17 cellular contexts compared by ENCODE assay signal in the genomic region with DNA sequence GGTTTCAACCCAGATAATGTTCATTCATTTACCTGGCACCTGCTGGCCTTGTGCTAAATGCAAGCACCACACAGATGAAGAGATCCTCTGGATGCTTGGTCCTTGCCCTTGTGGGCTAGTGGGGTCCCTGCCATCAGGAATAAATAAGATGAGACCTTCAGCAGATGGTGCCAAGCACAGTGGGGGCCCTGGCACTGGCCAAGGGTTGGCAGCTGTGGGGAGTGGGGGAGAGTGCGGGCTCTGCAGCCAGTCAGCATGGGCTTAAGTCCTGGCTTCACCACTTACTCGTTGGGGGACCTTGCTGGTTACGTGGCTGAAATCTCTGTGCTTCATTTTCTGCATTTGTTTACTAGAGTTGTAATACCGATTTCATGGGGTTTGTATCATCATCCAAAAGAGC. TPM values are rescaled to one million over a fixed set of nuclear protein-coding genes. Genes with fewer than 3 reads are reported as not detected.
DNase-seq lines count a peak whose midpoint lies in the region; ATAC-seq, FAIRE-seq and TF ChIP-seq lines count a peak whose summit lies in the region.
"Had no signal": no experiment of that assay in that cellular context is flagged by ENCODE, and none has a peak within 500 bp of the region (broad histone marks: within the 10 kb centered on the region; RNA-seq: fewer than 3 reads in every experiment).

No MANE protein-coding gene starts in this region.

- H3K4me2 ChIP-seq in GM12878 (ENCODE audit: control insufficient read depth, insufficient read depth), result no peak overlapping the region

- no peak for TF ChIP-seq EP300 in GM12878 (IDR thresholded peaks at IDR 0.05; ENCODE audit: borderline replicate concordance in 1 of 2, control insufficient read depth in 1 of 2, low read depth in 2 of 2, low read length in 2 of 2)

- no TSS peak for BruUV-seq in GM12878 (replicated peaks; lab: Mats Ljungman, UMichigan)

- H3K36me3 ChIP-seq in HUES48 (ENCODE audit: control insufficient read depth, insufficient read depth, low read length) (peaks cover 87% of the 10 kb centered on the region), GM12878 (ENCODE audit: control insufficient read depth in 2 of 2, insufficient read depth in 2 of 2, low read length in 1 of 2) (peaks cover 19 to 50% of the 10 kb centered on the region in 2 experiments)

- 0 out of 2 replicates have a peak, but pooled peaks have one; percentile 30 for TF ChIP-seq POLR2A in GM12878 (IDR thresholded peaks at IDR 0.05; ENCODE audit: low read depth, low read length)

- intact Hi-C loops in GM12878 (cut with micrococcal nuclease; ENCODE audit: unreplicated experiment), result loop anchor here (1.0 kb wide), 1 partner anchor 8 kb away; no protein-coding TSS in a partner anchor

- WGBS in GM12878 (ENCODE audit: insufficient coverage, insufficient replicate concordance, low lambda C conversion rate, missing lambda C conversion rate), result 96% methylated on average over 4 of the region's 4 CpGs

- CTCF ChIA-PET in GM12878 (lab: Yijun Ruan, JAX), result no interaction called here

- H3K9ac ChIP-seq in HUES48 (ENCODE audit: low read depth, low read length) (no peak overlapping the region), GM12878 (ENCODE audit: control insufficient read depth, insufficient read depth, low read length) (no peak overlapping the region)

- RAD21 ChIA-PET in GM12878 (lab: Charles Lee; ENCODE audit: unreplicated experiment), result no interaction called here

- H3K79me2 ChIP-seq in GM12878 (ENCODE audit: control insufficient read depth, insufficient read depth, low read length), result peaks cover 24% of the 10 kb centered on the region

- no peak for ATAC-seq in GM12878
- ATAC-seq: K562 had no signal

- H3K27ac ChIP-seq in HUES48 (ENCODE audit: low read depth, low read length) (peak overlapping the region; percentile 73), GM12878 (ENCODE audit: control insufficient read depth, insufficient read depth) (no peak overlapping the region), layer of hippocampus (ENCODE audit: low read depth, low read length) (peak overlapping the region; percentile 15)
- H3K27ac ChIP-seq: 22Rv1, SJSA1 had no signal

- SMC1A ChIA-PET in GM12878 (lab: Charles Lee; ENCODE audit: uncharacterized antibody, unreplicated experiment), result interaction anchor here (1.1 to 1.4 kb wide), 2 partner anchors 11 kb away, joined by 3 to 4 read pairs; no protein-coding TSS in a partner anchor

- H2AFZ ChIP-seq in GM12878 (ENCODE audit: control insufficient read depth, low read depth, low read length), result no peak overlapping the region

- H3K9me3 ChIP-seq in HUES48 (ENCODE audit: control insufficient read depth, insufficient read depth, low read length), result no peaks in the 10 kb centered on the region
- no peaks in the 10 kb centered on the region for H3K9me3 ChIP-seq in GM12878 (replicated peaks; ENCODE audit: control insufficient read depth, insufficient read depth, low read length)
- H3K9me3 ChIP-seq: BE2C, SJSA1 had no signal

- H4K20me1 ChIP-seq in GM12878 (ENCODE audit: control insufficient read depth, insufficient read depth), result no peaks in the 10 kb centered on the region

- H3K4me1 ChIP-seq in HUES48 (ENCODE audit: control insufficient read depth, insufficient read depth, low read length) (peaks cover 10% of the 10 kb centered on the region; the same call in 1 of the 2 replicates), GM12878 (ENCODE audit: control insufficient read depth, insufficient read depth, low read length) (no peaks in the 10 kb centered on the region)
- H3K4me1 ChIP-seq: BE2C, SJSA1 had no signal

- DNase-seq in DMS 273 (lab: John Stamatoyannopoulos, UW; ENCODE audit: unreplicated experiment) (peak; percentile 37), DMS 273 treated with DMSO at 0.1 percent for 48 hours (lab: John Stamatoyannopoulos, UW) (no peak), GM12878 (ENCODE audit: low read depth, low spot score) (no peak), hypothalamus (lab: John Stamatoyannopoulos, UW) (no peak), NCI-H774 (lab: John Stamatoyannopoulos, UW) (no peak)
- no peak for DNase-seq in activated T-cell treated with anti-CD3 and anti-CD28 coated beads, Interleukin-2, amount 50 U/mL, for 48 hours
- DNase-seq: BE2C; CD4-positive, alpha-beta T cell; MV-4-11; NCI-H1417; NCI-H187 treated with DMSO at 0.1 percent for 48 hours had no signal

- POLR2A ChIA-PET in GM12878 (lab: Charles Lee), result interaction anchor here (1.4 kb wide), 1 partner anchor 31 kb away, joined by 3 read pairs; no protein-coding TSS in a partner anchor

- H3K4me3 ChIP-seq in HUES48 (ENCODE audit: low read depth, low read length), result no peak overlapping the region
- no peak overlapping the region for H3K4me3 ChIP-seq in GM12878
- H3K4me3 ChIP-seq: K562, SJSA1 had no signal

- TF ChIP-seq CTCF in GM12878 (IDR thresholded peaks at IDR 0.05 in 2 of 3, conservative IDR thresholded peaks at IDR 0.05 in 1 of 3; ENCODE audit: control insufficient read depth in 2 of 3, extremely low read depth in 1 of 3, insufficient read depth in 1 of 3, low read depth in 3 of 3, low read length in 3 of 3), result no peak

- in situ Hi-C loops in GM12878 (cut with MboI), result no loop called here

- no peak for TF ChIP-seq RAD21 in GM12878 (IDR thresholded peaks at IDR 0.05; ENCODE audit: insufficient read depth, low read depth, low read length)

- H3K27me3 ChIP-seq in HUES48 (ENCODE audit: control insufficient read depth, insufficient read depth, low read length), result no peaks in the 10 kb centered on the region
- no peaks in the 10 kb centered on the region for H3K27me3 ChIP-seq in GM12878 (replicated peaks in 1 of 2; ENCODE audit: control insufficient read depth in 2 of 2, insufficient read depth in 2 of 2, low read length in 1 of 2)
- H3K27me3 ChIP-seq in layer of hippocampus (ENCODE audit: control insufficient read depth, insufficient read depth, low read length), result no peaks in the 10 kb centered on the region
- H3K27me3 ChIP-seq: BE2C, SJSA1 had no signal

- no peak for FAIRE-seq in GM12878 (lab: Jason Lieb, UNC)
- FAIRE-seq: GM18507, K562 had no signal

TF ChIP-seq in GM12878, 131 proteins besides CTCF, POLR2A, EP300 and RAD21 (continues in another document):
- TF ChIP-seq CREB1 (IDR thresholded peaks at IDR 0.05; ENCODE audit: low read depth), result no peak
- TF ChIP-seq TCF12 (IDR thresholded peaks at IDR 0.05; ENCODE audit: low read depth, low read length), result no peak
- TF ChIP-seq, protein P1, sequence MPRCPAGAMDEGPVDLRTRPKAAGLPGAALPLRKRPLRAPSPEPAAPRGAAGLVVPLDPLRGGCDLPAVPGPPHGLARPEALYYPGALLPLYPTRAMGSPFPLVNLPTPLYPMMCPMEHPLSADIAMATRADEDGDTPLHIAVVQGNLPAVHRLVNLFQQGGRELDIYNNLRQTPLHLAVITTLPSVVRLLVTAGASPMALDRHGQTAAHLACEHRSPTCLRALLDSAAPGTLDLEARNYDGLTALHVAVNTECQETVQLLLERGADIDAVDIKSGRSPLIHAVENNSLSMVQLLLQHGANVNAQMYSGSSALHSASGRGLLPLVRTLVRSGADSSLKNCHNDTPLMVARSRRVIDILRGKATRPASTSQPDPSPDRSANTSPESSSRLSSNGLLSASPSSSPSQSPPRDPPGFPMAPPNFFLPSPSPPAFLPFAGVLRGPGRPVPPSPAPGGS (IDR thresholded peaks at IDR 0.05; ENCODE audit: borderline replicate concordance, insufficient read depth, low read depth, low read length, poor library complexity, severe bottlenecking), result no peak
- TF ChIP-seq, protein P2, sequence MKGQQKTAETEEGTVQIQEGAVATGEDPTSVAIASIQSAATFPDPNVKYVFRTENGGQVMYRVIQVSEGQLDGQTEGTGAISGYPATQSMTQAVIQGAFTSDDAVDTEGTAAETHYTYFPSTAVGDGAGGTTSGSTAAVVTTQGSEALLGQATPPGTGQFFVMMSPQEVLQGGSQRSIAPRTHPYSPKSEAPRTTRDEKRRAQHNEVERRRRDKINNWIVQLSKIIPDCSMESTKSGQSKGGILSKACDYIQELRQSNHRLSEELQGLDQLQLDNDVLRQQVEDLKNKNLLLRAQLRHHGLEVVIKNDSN (IDR thresholded peaks at IDR 0.05; ENCODE audit: borderline replicate concordance, extremely low read length, insufficient read depth, low read depth, low read length), result no peak

RNA-seq across cellular contexts. Expression of a gene that starts 6.9 kb away (rescaled TPM):
- 88.9 and 91.1 TPM in 2 replicates for total RNA-seq in GM12878 (2013; cell fraction: nucleolus; rRNA removed)
- total RNA-seq in GM12878 (2014; rRNA removed), result 168 and 206 TPM in 2 replicates
- total RNA-seq in GM12878 (2014; rRNA removed; fragmentation: Illumina TruSeq; extraction: Trizol), result 217 and 228 TPM in 2 replicates
- total RNA-seq in GM12878 (2021), result 134 and 135 TPM in 2 replicates
- 145 TPM for polyA plus RNA-seq in GM12878 (2011; ENCODE audit: low read depth)
- polyA plus RNA-seq in GM12878 (2011; rRNA removed), result 202 and 218 TPM in 2 replicates
- 140 and 153 TPM in 2 replicates for polyA plus RNA-seq in GM12878 (2011; cell fraction: cytosol; rRNA removed)
- 109 and 118 TPM in 2 replicates for polyA plus RNA-seq in GM12878 (2011; cell fraction: nucleus; rRNA removed)
- polyA plus RNA-seq in GM12878 (2012), result 148 and 170 TPM in 2 replicates
- 210 and 227 TPM in 2 replicates for polyA plus RNA-seq in GM12878 (2014; fragmentation: Illumina TruSeq; extraction: Trizol)
- 100 to 1,000 TPM; 153 to 206 TPM for polyA plus RNA-seq in GM12878 (2014; fragmentation: Nextera tagmentation; extraction: Ambion mirVana)
- polyA plus RNA-seq in GM12878 (2014; rRNA removed), result 131 and 154 TPM in 2 replicates
- polyA plus RNA-seq in GM12878 (2016; fragmentation: Nextera tagmentation; extraction: Ambion mirVana), result 100 to 1,000 TPM; 245 to 249 TPM
- 141 and 160 TPM in 2 replicates for polyA minus RNA-seq in GM12878 (2011; rRNA and poly(A)+ RNA removed)
- 60.9 and 81.1 TPM in 2 replicates for polyA minus RNA-seq in GM12878 (2011; cell fraction: cytosol; rRNA and poly(A)+ RNA removed)
- polyA minus RNA-seq in GM12878 (2011; cell fraction: nucleus; rRNA and poly(A)+ RNA removed), result 52.6 and 83.4 TPM in 2 replicates

RNA-seq across cellular contexts. Expression of a gene that starts 30.5 kb away (rescaled TPM):
- 59.3 and 62.7 TPM in 2 replicates for total RNA-seq in GM12878 (2013; cell fraction: nucleolus; rRNA removed)
- total RNA-seq in GM12878 (2014; rRNA removed) (19.3 and 19.9 TPM in 2 replicates), GM12878 (2014; rRNA removed; fragmentation: Illumina TruSeq; extraction: Trizol) (46.2 and 56.0 TPM in 2 replicates), GM12878 (2021) (71.4 and 72.7 TPM in 2 replicates)
- 10.9 TPM for polyA plus RNA-seq in GM12878 (2011; ENCODE audit: low read depth)
- polyA plus RNA-seq in GM12878 (2011; rRNA removed) (48.0 and 54.6 TPM in 2 replicates), GM12878 (2014; fragmentation: Illumina TruSeq; extraction: Trizol) (18.6 and 22.6 TPM in 2 replicates), GM12878 (2014; fragmentation: Nextera tagmentation; extraction: Ambion mirVana) (10 to 100 TPM; 44.4 to 77.4 TPM), GM12878 (2014; rRNA removed) (32.6 and 51.7 TPM in 2 replicates), GM12878 (2016; fragmentation: Nextera tagmentation; extraction: Ambion mirVana) (10 to 100 TPM; 64.5 to 71.0 TPM)
- 17.8 and 21.4 TPM in 2 replicates for polyA plus RNA-seq in GM12878 (2011; cell fraction: cytosol; rRNA removed)
- polyA plus RNA-seq in GM12878 (2011; cell fraction: nucleus; rRNA removed), result 20.1 and 22.0 TPM in 2 replicates
- polyA plus RNA-seq in GM12878 (2012), result 48.2 and 54.3 TPM in 2 replicates
- polyA minus RNA-seq in GM12878 (2011; rRNA and poly(A)+ RNA removed), result 17.3 and 21.6 TPM in 2 replicates
- polyA minus RNA-seq in GM12878 (2011; cell fraction: cytosol; rRNA and poly(A)+ RNA removed), result 19.1 and 33.7 TPM in 2 replicates
- 19.0 and 25.4 TPM in 2 replicates for polyA minus RNA-seq in GM12878 (2011; cell fraction: nucleus; rRNA and poly(A)+ RNA removed)
